In genomic region chrX:96372313-96373046, GRCh38 we compare ENCODE assay signal across 9 cellular contexts.
DNase-seq lines count a peak whose midpoint lies in the region; ATAC-seq and TF ChIP-seq lines count a peak whose summit lies in the region.
"Had no signal": no experiment of that assay in that cellular context is flagged by ENCODE, and none has a peak within 500 bp of the region (broad histone marks: within the 10 kb centered on the region; RNA-seq: fewer than 3 reads in every experiment).

No MANE protein-coding gene starts in this region.

- TF ChIP-seq CTCF in right atrium auricular region (IDR thresholded peaks at IDR 0.05) = peak; percentile 27 to 74

- no peaks in the 10 kb centered on the region for H3K9me3 ChIP-seq in right atrium auricular region
- H3K9me3 ChIP-seq in subcutaneous abdominal adipose tissue (ENCODE audit: control insufficient read depth in 5 of 5, low read length in 5 of 5) = no peaks in the 10 kb centered on the region

- H3K27me3 ChIP-seq in ACC112 (ENCODE audit: insufficient read depth, low read length) (no peaks in the 10 kb centered on the region), right atrium auricular region (no peaks in the 10 kb centered on the region), subcutaneous abdominal adipose tissue (ENCODE audit: control insufficient read depth in 5 of 5, insufficient read depth in 4 of 5, low read length in 5 of 5) (peaks cover 0 to 5% (median 0%) of the 10 kb centered on the region in 5 donors)

- H3K4me3 ChIP-seq in ACC112 (ENCODE audit: low read depth, low read length) = peak overlapping the region; percentile 53
- H3K4me3 ChIP-seq in right atrium auricular region = peak overlapping the region in 1 of 2 donors; percentile 12
- H3K4me3 ChIP-seq in subcutaneous abdominal adipose tissue (ENCODE audit: low read depth in 1 of 5, low read length in 5 of 5) = peak overlapping the region; percentile 17 to 57 (median 43)

- peak; percentile 52 for ATAC-seq in GM18508 (IDR thresholded peaks at IDR 0.05; ENCODE audit: insufficient read depth, unreplicated experiment)
- ATAC-seq in GM21717 (IDR thresholded peaks at IDR 0.05; ENCODE audit: unreplicated experiment) = no peak

- no peak overlapping the region for H3K9ac ChIP-seq in subcutaneous abdominal adipose tissue (ENCODE audit: low read length in 5 of 5)

- H3K36me3 ChIP-seq in ACC112 (ENCODE audit: insufficient read depth, low read length) = no peaks in the 10 kb centered on the region
- H3K36me3 ChIP-seq in right atrium auricular region = no peaks in the 10 kb centered on the region
- H3K36me3 ChIP-seq in subcutaneous abdominal adipose tissue (ENCODE audit: control insufficient read depth in 5 of 5, insufficient read depth in 5 of 5, low read length in 5 of 5) = no peaks in the 10 kb centered on the region

- DNase-seq in LoVo (ENCODE audit: low spot score) = peak; percentile 32
- DNase-seq in UCSD-AML1 (lab: John Stamatoyannopoulos, UW; ENCODE audit: unreplicated experiment) = peak; percentile 2
- no peak for DNase-seq in right atrium auricular region (ENCODE audit: low spot score)
- no peak for DNase-seq in stimulated activated CD4-positive, alpha-beta T cell treated with anti-CD3 and anti-CD28 coated beads, Interleukin-4, amount 100 ng/mL, for 4 hours

- no peak overlapping the region for H2AFZ ChIP-seq in ACC112 (ENCODE audit: low read length, unreplicated experiment)

- H3K4me1 ChIP-seq in ACC112 (ENCODE audit: control insufficient read depth, insufficient read depth, low read length, unreplicated experiment) (no peaks in the 10 kb centered on the region), right atrium auricular region (no peaks in the 10 kb centered on the region), subcutaneous abdominal adipose tissue (ENCODE audit: control insufficient read depth in 5 of 5, insufficient read depth in 5 of 5, low read length in 5 of 5) (peaks cover 0 to 5% (median 4%) of the 10 kb centered on the region in 5 donors)

- H3K27ac ChIP-seq in ACC112 (ENCODE audit: low read depth, low read length) (no peak overlapping the region), right atrium auricular region (no peak overlapping the region), subcutaneous abdominal adipose tissue (ENCODE audit: low read depth, low read length) (no peak overlapping the region)
- H3K27ac ChIP-seq: epithelial cell of prostate had no signal

- H3K79me2 ChIP-seq in ACC112 (ENCODE audit: control insufficient read depth, insufficient read depth, low read length, unreplicated experiment) = no peaks in the 10 kb centered on the region

Comparison
In these comparisons a context has a peak if more than half of its experiments do, and no peak if none do; other contexts are left out.
1. DNase-seq: peak in LoVo (single experiment) and UCSD-AML1 (single experiment); none in right atrium auricular region (single experiment) and stimulated activated CD4-positive, alpha-beta T cell treated with anti-CD3 and anti-CD28 coated beads, Interleukin-4, amount 100 ng/mL, for 4 hours (0 of 2).